In genomic region chr21:43626390-43626789, GRCh38 we compare ENCODE assay signal across 24 cellular contexts. TPM values are rescaled to one million over a fixed set of nuclear protein-coding genes. Genes with fewer than 3 reads are reported as not detected.
DNase-seq lines count a peak whose midpoint lies in the region; ATAC-seq and TF ChIP-seq lines count a peak whose summit lies in the region.
"Had no signal": no experiment of that assay in that cellular context is flagged by ENCODE, and none has a peak within 500 bp of the region (broad histone marks: within the 10 kb centered on the region; RNA-seq: fewer than 3 reads in every experiment).

No MANE protein-coding gene starts in this region.

- no peak for TF ChIP-seq CTCF in retinal pigment epithelial cell (conservative IDR thresholded peaks at IDR 0.05; ENCODE audit: low read depth, low read length)
- no peak for TF ChIP-seq CTCF in thyroid gland (IDR thresholded peaks at IDR 0.05)

- H3K27ac Mint-ChIP-seq in activated naive CD8-positive, alpha-beta T cell treated with anti-CD3 and anti-CD28 coated beads, Interleukin-2, amount 50 U/mL, for 24 hours = no peak overlapping the region
- H3K27ac Mint-ChIP-seq: CD8-positive, alpha-beta T cell had no signal

- H3K4me3 Mint-ChIP-seq in activated naive CD8-positive, alpha-beta T cell treated with anti-CD3 and anti-CD28 coated beads, Interleukin-2, amount 50 U/mL, for 24 hours = no peak overlapping the region
- H3K4me3 Mint-ChIP-seq: CD8-positive, alpha-beta T cell had no signal

- no peak for TF ChIP-seq POLR2A in thyroid gland (IDR thresholded peaks at IDR 0.05)

- no peaks in the 10 kb centered on the region for H3K9me3 ChIP-seq in thyroid gland
- H3K9me3 ChIP-seq: SJCRH30 had no signal

- no peaks in the 10 kb centered on the region for H3K36me3 ChIP-seq in thyroid gland
- H3K36me3 ChIP-seq: Peyer's patch, SJCRH30 had no signal

- no peaks in the 10 kb centered on the region for H3K4me1 ChIP-seq in thyroid gland
- H3K4me1 ChIP-seq: Peyer's patch, SJCRH30 had no signal

- no peaks in the 10 kb centered on the region for H3K27me3 Mint-ChIP-seq in activated naive CD8-positive, alpha-beta T cell treated with anti-CD3 and anti-CD28 coated beads, Interleukin-2, amount 50 U/mL, for 24 hours

- peaks cover 2% of the 10 kb centered on the region for H3K36me3 Mint-ChIP-seq in activated naive CD8-positive, alpha-beta T cell treated with anti-CD3 and anti-CD28 coated beads, Interleukin-2, amount 50 U/mL, for 24 hours (ENCODE audit: low read depth)

- no peak overlapping the region for H3K27ac ChIP-seq in thyroid gland
- H3K27ac ChIP-seq: Peyer's patch, SJCRH30 had no signal

- ATAC-seq in activated naive CD8-positive, alpha-beta T cell treated with anti-CD3 and anti-CD28 coated beads, Interleukin-2, amount 50 U/mL, for 24 hours = no peak
- ATAC-seq in HG02610 (IDR thresholded peaks at IDR 0.05; ENCODE audit: unreplicated experiment) = no peak
- ATAC-seq: CD8-positive, alpha-beta T cell; HCT116 had no signal

- no peaks in the 10 kb centered on the region for H3K4me1 Mint-ChIP-seq in activated naive CD8-positive, alpha-beta T cell treated with anti-CD3 and anti-CD28 coated beads, Interleukin-2, amount 50 U/mL, for 24 hours

- H3K4me3 ChIP-seq in retinal pigment epithelial cell (ENCODE audit: low read length) (no peak overlapping the region), thyroid gland (replicated peaks in 1 of 3) (no peak overlapping the region)
- H3K4me3 ChIP-seq: Peyer's patch, SJCRH30 had no signal

- H3K27me3 ChIP-seq in thyroid gland = no peaks in the 10 kb centered on the region
- H3K27me3 ChIP-seq: Peyer's patch, SJCRH30 had no signal

- 52 to 61% methylated on average over 3 of the region's 3 CpGs for WGBS in thyroid gland, 2 donors

- intact Hi-C loops in thyroid gland (cut with DNase I) = no loop called here

- H3K9me3 Mint-ChIP-seq in activated naive CD8-positive, alpha-beta T cell treated with anti-CD3 and anti-CD28 coated beads, Interleukin-2, amount 50 U/mL, for 24 hours = no peaks in the 10 kb centered on the region

- DNase-seq in EH (ENCODE audit: low read depth) (peak; percentile 60), amniotic epithelial cell (ENCODE audit: low read depth) (peak; percentile 78), kidney glomerular epithelial cell (lab: John Stamatoyannopoulos, UW) (peak; percentile 17), retinal pigment epithelial cell (ENCODE audit: low read depth) (peak; percentile 32), thyroid gland (no peak), amniotic stem cell (lab: John Stamatoyannopoulos, UW) (no peak)
- DNase-seq in activated naive CD8-positive, alpha-beta T cell treated with anti-CD3 and anti-CD28 coated beads, Interleukin-2, amount 50 U/mL, for 24 hours = no peak
- DNase-seq: AML-193; C1 segment of cervical spinal cord; Calu3; CD8-positive, alpha-beta T cell; DMS153; GDM1; GOT3; Kasumi-1; NCI-H1694; NCI-H2081; NCI-H2171; NCI-H524 treated with DMSO at 0.1 percent for 48 hours; NCI-H82; Peyer's patch; SJCRH30 had no signal

RNA-seq across cellular contexts. Expression of gene HSF2BP, which starts 32.9 kb away (rescaled TPM):
- 1 to 10 TPM in 1 of 4 donors, under 1 TPM in 3; 0.33 to 1.2 (median 0.84) TPM for total RNA-seq in thyroid gland

RNA-seq across cellular contexts. Expression of gene RRP1B, which starts 33.0 kb away (rescaled TPM):
- 10 to 100 TPM; 19.7 to 22.8 (median 20.5) TPM for total RNA-seq in thyroid gland

Comparison
In these comparisons a context has a peak if more than half of its experiments do, and no peak if none do; other contexts are left out.
1. DNase-seq: peak in EH (single experiment), amniotic epithelial cell (single experiment), kidney glomerular epithelial cell (single experiment) and retinal pigment epithelial cell (single experiment); none in activated naive CD8-positive, alpha-beta T cell treated with anti-CD3 and anti-CD28 coated beads, Interleukin-2, amount 50 U/mL, for 24 hours (single experiment), thyroid gland (0 of 2) and amniotic stem cell (single experiment).